8 cellular contexts compared by ENCODE assay signal in the genomic region with DNA sequence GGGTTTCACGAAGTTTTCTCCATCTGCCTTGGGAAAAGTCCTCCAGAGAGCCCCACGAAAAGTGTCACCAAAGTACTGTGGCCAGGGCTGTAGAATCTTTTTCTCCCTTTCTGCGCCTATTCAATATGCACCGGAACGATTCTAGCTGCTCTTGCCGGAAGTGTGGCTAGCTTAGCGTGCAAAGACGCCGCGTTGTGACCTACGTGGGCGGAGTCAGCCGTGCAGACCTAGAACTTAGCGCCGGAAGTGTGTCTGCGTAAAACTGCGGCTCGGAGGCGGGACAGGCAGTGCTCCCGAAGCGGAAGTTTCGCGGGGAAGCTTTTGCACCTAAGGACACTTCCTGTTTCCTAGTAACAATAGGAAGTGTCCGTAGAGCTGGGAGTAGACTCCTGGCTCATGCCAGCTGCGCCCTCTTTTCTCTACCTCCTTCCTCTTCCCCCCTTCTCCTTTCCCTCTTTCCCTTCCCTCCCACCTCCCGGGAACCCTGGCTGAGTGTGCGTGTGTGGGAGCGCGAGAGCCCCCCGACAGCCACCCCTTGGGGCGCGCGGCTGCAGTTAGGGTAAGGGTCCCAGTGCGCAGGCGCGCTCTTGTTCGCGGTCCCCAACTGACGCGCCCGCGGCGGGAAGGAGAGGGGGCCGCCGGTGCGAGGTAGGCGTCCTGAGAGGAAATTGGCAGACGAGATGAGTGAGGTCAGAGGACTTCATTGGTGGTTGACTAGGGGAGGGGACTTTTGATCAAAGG. TPM values are rescaled to one million over a fixed set of nuclear protein-coding genes. Genes with fewer than 3 reads are reported as not detected.
A peak's percentile ranks its signal among the peaks of the same experiment; 100 is the strongest.
DNase-seq lines count a peak whose midpoint lies in the region; ATAC-seq and TF ChIP-seq lines count a peak whose summit lies in the region.

A gene with protein sequence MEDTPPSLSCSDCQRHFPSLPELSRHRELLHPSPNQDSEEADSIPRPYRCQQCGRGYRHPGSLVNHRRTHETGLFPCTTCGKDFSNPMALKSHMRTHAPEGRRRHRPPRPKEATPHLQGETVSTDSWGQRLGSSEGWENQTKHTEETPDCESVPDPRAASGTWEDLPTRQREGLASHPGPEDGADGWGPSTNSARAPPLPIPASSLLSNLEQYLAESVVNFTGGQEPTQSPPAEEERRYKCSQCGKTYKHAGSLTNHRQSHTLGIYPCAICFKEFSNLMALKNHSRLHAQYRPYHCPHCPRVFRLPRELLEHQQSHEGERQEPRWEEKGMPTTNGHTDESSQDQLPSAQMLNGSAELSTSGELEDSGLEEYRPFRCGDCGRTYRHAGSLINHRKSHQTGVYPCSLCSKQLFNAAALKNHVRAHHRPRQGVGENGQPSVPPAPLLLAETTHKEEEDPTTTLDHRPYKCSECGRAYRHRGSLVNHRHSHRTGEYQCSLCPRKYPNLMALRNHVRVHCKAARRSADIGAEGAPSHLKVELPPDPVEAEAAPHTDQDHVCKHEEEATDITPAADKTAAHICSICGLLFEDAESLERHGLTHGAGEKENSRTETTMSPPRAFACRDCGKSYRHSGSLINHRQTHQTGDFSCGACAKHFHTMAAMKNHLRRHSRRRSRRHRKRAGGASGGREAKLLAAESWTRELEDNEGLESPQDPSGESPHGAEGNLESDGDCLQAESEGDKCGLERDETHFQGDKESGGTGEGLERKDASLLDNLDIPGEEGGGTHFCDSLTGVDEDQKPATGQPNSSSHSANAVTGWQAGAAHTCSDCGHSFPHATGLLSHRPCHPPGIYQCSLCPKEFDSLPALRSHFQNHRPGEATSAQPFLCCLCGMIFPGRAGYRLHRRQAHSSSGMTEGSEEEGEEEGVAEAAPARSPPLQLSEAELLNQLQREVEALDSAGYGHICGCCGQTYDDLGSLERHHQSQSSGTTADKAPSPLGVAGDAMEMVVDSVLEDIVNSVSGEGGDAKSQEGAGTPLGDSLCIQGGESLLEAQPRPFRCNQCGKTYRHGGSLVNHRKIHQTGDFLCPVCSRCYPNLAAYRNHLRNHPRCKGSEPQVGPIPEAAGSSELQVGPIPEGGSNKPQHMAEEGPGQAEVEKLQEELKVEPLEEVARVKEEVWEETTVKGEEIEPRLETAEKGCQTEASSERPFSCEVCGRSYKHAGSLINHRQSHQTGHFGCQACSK (N-terminal part only) (plus strand): TSS at position 350 of the 741 bp plus-strand sequence. CDS start 1,903 bp downstream, outside the sequence.
A gene (minus strand): TSS at position 168 of the 741 bp plus-strand sequence. CDS start 9,781 bp downstream, outside the sequence.

- peak within 1 kb of the TSS; percentile 94 for H3K27ac Mint-ChIP-seq in activated CD4-positive, alpha-beta T cell treated with anti-CD3 and anti-CD28 coated beads, Interleukin-2, amount 10 ng/mL, durations not matched to agents 7 days and 5 days

- H3K4me1 Mint-ChIP-seq in activated CD4-positive, alpha-beta T cell treated with anti-CD3 and anti-CD28 coated beads, Interleukin-2, amount 10 ng/mL, durations not matched to agents 7 days and 5 days, result peaks cover 29% of the 10 kb centered on the region

- peak within 1 kb of the TSS; percentile 91 for H3K4me3 Mint-ChIP-seq in activated CD4-positive, alpha-beta T cell treated with anti-CD3 and anti-CD28 coated beads, Interleukin-2, amount 10 ng/mL, durations not matched to agents 7 days and 5 days

- H3K9me3 Mint-ChIP-seq in activated CD4-positive, alpha-beta T cell treated with anti-CD3 and anti-CD28 coated beads, Interleukin-2, amount 10 ng/mL, durations not matched to agents 7 days and 5 days, result no peaks in the 10 kb centered on the region

- H3K36me3 ChIP-seq in BLaER1 treated with 17β-estradiol and CSF1 and Interleukin-3, amounts not matched to agents 10 nM and 100 nM, result peaks cover 32 to 48% (median 35%) of the 10 kb centered on the region in 11 experiments

- DNase-seq in NCI-H69 (lab: John Stamatoyannopoulos, UW) (peak; percentile 100), coronary artery (ENCODE audit: low spot score) (peak; percentile 97), left kidney (ENCODE audit: low read depth, low spot score) (peak; percentile 100)
- peak; percentile 99 for DNase-seq in activated CD4-positive, alpha-beta T cell treated with anti-CD3 and anti-CD28 coated beads, Interleukin-2, amount 10 ng/mL, durations not matched to agents 7 days and 5 days
- peak; percentile 97 to 98 for DNase-seq in stimulated activated CD4-positive, alpha-beta T cell treated with anti-CD3 and anti-CD28 coated beads, Interleukin-2, amount 100 ng/mL, for 24 hours

- no peaks in the 10 kb centered on the region for H3K27me3 Mint-ChIP-seq in activated CD4-positive, alpha-beta T cell treated with anti-CD3 and anti-CD28 coated beads, Interleukin-2, amount 10 ng/mL, durations not matched to agents 7 days and 5 days

- peaks cover 29 to 46% (median 39%) of the 10 kb centered on the region in 10 experiments for H3K4me1 ChIP-seq in BLaER1 treated with 17β-estradiol and CSF1 and Interleukin-3, amounts not matched to agents 10 nM and 100 nM

- POLR2A ChIA-PET in activated CD4-positive, alpha-beta T cell treated with anti-CD3 and anti-CD28 coated beads, Interleukin-2, amount 10 ng/mL, durations not matched to agents 7 days and 5 days (lab: Charles Lee), result interaction anchor here (0.5 to 1.4 kb wide), 3 partner anchors 19 to 43 kb away, joined by 3 to 4 read pairs (median 3); a partner anchor contains a TSS

- H3K4me2 ChIP-seq in BLaER1 treated with 17β-estradiol and CSF1 and Interleukin-3, amounts not matched to agents 10 nM and 100 nM, result peak within 1 kb of the TSS; percentile 89 to 98 (median 93)

- peak within 1 kb of the TSS; percentile 91 to 98 (median 95) for H3K27ac ChIP-seq in BLaER1 treated with 17β-estradiol and CSF1 and Interleukin-3, amounts not matched to agents 10 nM and 100 nM
- H3K27ac ChIP-seq in coronary artery, result peak within 1 kb of the TSS; percentile 83 to 95

- H4K20me1 ChIP-seq in BLaER1 treated with 17β-estradiol and CSF1 and Interleukin-3, amounts not matched to agents 10 nM and 100 nM, result peaks cover 25 to 77% (median 45%) of the 10 kb centered on the region in 11 experiments; a peak in 21 of 22 replicates

- CTCF ChIA-PET in activated CD4-positive, alpha-beta T cell treated with anti-CD3 and anti-CD28 coated beads, Interleukin-2, amount 10 ng/mL, durations not matched to agents 7 days and 5 days (lab: Charles Lee), result interaction anchor here (0.6 to 1.7 kb wide), 11 partner anchors 14 to 120 kb away, joined by 3 to 14 read pairs (median 4); a partner anchor contains a TSS

- ATAC-seq in GM19328 (IDR thresholded peaks at IDR 0.05; ENCODE audit: unreplicated experiment), result peak; percentile 48
- peak; percentile 60 for ATAC-seq in HG03520 (IDR thresholded peaks at IDR 0.05; ENCODE audit: unreplicated experiment)

- peak within 1 kb of the TSS; percentile 92 to 98 (median 95) for H3K9ac ChIP-seq in BLaER1 treated with 17β-estradiol and CSF1 and Interleukin-3, amounts not matched to agents 10 nM and 100 nM

- TF ChIP-seq CTCF in coronary artery (IDR thresholded peaks at IDR 0.05), result no peak

- peaks cover 26% of the 10 kb centered on the region for H3K36me3 Mint-ChIP-seq in activated CD4-positive, alpha-beta T cell treated with anti-CD3 and anti-CD28 coated beads, Interleukin-2, amount 10 ng/mL, durations not matched to agents 7 days and 5 days (ENCODE audit: low read depth)

- no peaks in the 10 kb centered on the region for H3K27me3 ChIP-seq in BLaER1 treated with 17β-estradiol and CSF1 and Interleukin-3, amounts not matched to agents 10 nM and 100 nM

- no peaks in the 10 kb centered on the region for H3K9me3 ChIP-seq in BLaER1 treated with 17β-estradiol and CSF1 and Interleukin-3, amounts not matched to agents 10 nM and 100 nM (replicated peaks in 1 of 11)

- H3K4me3 ChIP-seq in BLaER1 treated with 17β-estradiol and CSF1 and Interleukin-3, amounts not matched to agents 10 nM and 100 nM, result peak within 1 kb of the TSS; percentile 77 to 96 (median 84)
- peak within 1 kb of the TSS; percentile 93 for H3K4me3 ChIP-seq in coronary artery

RNA-seq across cellular contexts. Expression of the first gene that starts in this region (rescaled TPM):
- total RNA-seq in activated CD4-positive, alpha-beta T cell treated with anti-CD3 and anti-CD28 coated beads, Interleukin-2, amount 10 ng/mL, durations not matched to agents 7 days and 5 days, result 10 to 100 TPM; 28.3 to 33.3 TPM

RNA-seq across cellular contexts. Expression of the second gene that starts in this region (rescaled TPM):
- 10 to 100 TPM; 11.2 to 12.9 TPM for total RNA-seq in activated CD4-positive, alpha-beta T cell treated with anti-CD3 and anti-CD28 coated beads, Interleukin-2, amount 10 ng/mL, durations not matched to agents 7 days and 5 days

Comparison
In these comparisons a context has a peak if more than half of its experiments do, and no peak if none do; other contexts are left out.
1. Peak in every context shown above with its lines: DNase-seq, ATAC-seq, H3K4me3 ChIP-seq and H3K27ac ChIP-seq.